2 cellular contexts compared by ENCODE assay signal in the genomic region with DNA sequence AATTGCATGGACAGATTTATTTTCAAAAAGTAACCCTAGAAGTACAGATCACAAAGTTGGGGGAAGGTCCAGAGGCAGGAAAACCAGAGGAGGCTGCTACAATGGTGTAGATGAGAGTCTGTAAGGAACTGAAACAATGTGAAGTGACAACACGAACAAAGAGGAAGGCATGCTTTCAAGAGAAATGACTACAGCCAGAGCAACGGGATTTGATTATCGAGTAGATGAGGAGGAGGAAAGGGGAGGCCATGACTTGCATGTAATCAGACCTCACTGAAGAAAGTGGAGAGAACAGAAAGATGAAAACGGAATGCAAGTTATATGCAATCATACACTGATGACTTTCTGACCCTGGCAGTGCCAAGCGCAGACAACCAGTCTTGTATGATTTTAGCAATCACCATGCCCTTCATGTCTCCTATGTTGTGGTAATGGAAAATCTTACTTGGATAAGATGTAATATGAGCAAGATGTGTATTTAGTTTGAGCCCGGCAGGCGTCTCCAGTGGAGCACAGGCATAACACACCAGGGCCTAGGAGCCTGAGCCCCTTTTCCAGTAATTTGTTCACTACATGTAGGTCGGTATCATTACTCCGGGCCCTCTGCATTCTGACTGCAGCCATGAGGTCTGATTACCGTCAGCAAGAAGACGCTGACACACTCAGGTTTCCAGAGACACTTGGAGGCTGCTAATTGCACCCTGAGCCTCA.
TF ChIP-seq lines count a peak whose summit lies in the region.

No MANE protein-coding gene starts in this region.

TF ChIP-seq in SK-N-SH treated with all-trans-retinoic acid at 6 μM for 48 hours, 23 proteins besides CTCF, POLR2A, EP300 and RAD21 (continued from another document):
- TF ChIP-seq OSR1 (CRISPR knock-in tag; IDR thresholded peaks at IDR 0.05) (no peak), SNAI2 (CRISPR knock-in tag; IDR thresholded peaks at IDR 0.05) (no peak), ESRRG (CRISPR knock-in tag; IDR thresholded peaks at IDR 0.05) (no peak), RARB (CRISPR knock-in tag; IDR thresholded peaks at IDR 0.05) (no peak), PPARA (CRISPR knock-in tag; IDR thresholded peaks at IDR 0.05; ENCODE audit: borderline replicate concordance) (no peak), ZNF565 (CRISPR knock-in tag; conservative IDR thresholded peaks at IDR 0.05; ENCODE audit: low read depth) (no peak), ZFP30 (CRISPR knock-in tag; IDR thresholded peaks at IDR 0.05) (no peak), ISL1 (CRISPR knock-in tag; IDR thresholded peaks at IDR 0.05) (no peak), ZNF70 (CRISPR knock-in tag; IDR thresholded peaks at IDR 0.05) (no peak)
- TF ChIP-seq, protein P1, sequence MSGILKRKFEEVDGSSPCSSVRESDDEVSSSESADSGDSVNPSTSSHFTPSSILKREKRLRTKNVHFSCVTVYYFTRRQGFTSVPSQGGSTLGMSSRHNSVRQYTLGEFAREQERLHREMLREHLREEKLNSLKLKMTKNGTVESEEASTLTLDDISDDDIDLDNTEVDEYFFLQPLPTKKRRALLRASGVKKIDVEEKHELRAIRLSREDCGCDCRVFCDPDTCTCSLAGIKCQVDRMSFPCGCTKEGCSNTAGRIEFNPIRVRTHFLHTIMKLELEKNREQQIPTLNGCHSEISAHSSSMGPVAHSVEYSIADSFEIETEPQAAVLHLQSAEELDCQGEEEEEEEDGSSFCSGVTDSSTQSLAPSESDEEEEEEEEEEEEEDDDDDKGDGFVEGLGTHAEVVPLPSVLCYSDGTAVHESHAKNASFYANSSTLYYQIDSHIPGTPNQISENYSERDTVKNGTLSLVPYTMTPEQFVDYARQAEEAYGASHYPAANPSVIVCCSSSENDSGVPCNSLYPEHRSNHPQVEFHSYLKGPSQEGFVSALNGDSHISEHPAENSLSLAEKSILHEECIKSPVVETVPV (CRISPR knock-in tag; IDR thresholded peaks at IDR 0.05) = no peak
- TF ChIP-seq, protein P2, sequence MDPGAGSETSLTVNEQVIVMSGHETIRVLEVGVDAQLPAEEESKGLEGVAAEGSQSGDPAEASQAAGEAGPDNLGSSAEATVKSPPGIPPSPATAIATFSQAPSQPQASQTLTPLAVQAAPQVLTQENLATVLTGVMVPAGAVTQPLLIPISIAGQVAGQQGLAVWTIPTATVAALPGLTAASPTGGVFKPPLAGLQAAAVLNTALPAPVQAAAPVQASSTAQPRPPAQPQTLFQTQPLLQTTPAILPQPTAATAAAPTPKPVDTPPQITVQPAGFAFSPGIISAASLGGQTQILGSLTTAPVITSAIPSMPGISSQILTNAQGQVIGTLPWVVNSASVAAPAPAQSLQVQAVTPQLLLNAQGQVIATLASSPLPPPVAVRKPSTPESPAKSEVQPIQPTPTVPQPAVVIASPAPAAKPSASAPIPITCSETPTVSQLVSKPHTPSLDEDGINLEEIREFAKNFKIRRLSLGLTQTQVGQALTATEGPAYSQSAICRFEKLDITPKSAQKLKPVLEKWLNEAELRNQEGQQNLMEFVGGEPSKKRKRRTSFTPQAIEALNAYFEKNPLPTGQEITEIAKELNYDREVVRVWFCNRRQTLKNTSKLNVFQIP (CRISPR knock-in tag; IDR thresholded peaks at IDR 0.05; ENCODE audit: borderline replicate concordance, low read depth) = no peak

TF ChIP-seq in SK-N-SH, 30 proteins besides CTCF, POLR2A, EP300 and RAD21 (continued from another document):
- TF ChIP-seq, protein P3, sequence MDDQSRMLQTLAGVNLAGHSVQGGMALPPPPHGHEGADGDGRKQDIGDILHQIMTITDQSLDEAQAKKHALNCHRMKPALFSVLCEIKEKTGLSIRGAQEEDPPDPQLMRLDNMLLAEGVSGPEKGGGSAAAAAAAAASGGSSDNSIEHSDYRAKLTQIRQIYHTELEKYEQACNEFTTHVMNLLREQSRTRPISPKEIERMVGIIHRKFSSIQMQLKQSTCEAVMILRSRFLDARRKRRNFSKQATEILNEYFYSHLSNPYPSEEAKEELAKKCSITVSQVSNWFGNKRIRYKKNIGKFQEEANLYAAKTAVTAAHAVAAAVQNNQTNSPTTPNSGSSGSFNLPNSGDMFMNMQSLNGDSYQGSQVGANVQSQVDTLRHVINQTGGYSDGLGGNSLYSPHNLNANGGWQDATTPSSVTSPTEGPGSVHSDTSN (IDR thresholded peaks at IDR 0.05) = no peak
- TF ChIP-seq USF1 (IDR thresholded peaks at IDR 0.05; ENCODE audit: borderline replicate concordance, low read depth) (no peak), CHD2 (IDR thresholded peaks at IDR 0.05; ENCODE audit: low read length, partially characterized antibody) (no peak), POLR2AphosphoS5 (IDR thresholded peaks at IDR 0.05; ENCODE audit: low read depth, low read length) (no peak), SMC3 (IDR thresholded peaks at IDR 0.05; ENCODE audit: low read depth, low read length) (no peak), ELF1 (IDR thresholded peaks at IDR 0.05) (no peak), RCOR1 (IDR thresholded peaks at IDR 0.05; ENCODE audit: low read length) (no peak), MXI1 (IDR thresholded peaks at IDR 0.05; ENCODE audit: low read depth, low read length) (no peak), RXRA (IDR thresholded peaks at IDR 0.05; ENCODE audit: borderline replicate concordance, low read depth) (no peak)
- TF ChIP-seq, protein P4, sequence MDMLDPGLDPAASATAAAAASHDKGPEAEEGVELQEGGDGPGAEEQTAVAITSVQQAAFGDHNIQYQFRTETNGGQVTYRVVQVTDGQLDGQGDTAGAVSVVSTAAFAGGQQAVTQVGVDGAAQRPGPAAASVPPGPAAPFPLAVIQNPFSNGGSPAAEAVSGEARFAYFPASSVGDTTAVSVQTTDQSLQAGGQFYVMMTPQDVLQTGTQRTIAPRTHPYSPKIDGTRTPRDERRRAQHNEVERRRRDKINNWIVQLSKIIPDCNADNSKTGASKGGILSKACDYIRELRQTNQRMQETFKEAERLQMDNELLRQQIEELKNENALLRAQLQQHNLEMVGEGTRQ (IDR thresholded peaks at IDR 0.05; ENCODE audit: borderline replicate concordance, low read depth, low read length) = no peak
